7 cellular contexts compared by ENCODE assay signal in genomic region chr3:3927198-3927597, GRCh38.
"Had no signal": no experiment of that assay in that cellular context is flagged by ENCODE, and none has a peak within 500 bp of the region (broad histone marks: within the 10 kb centered on the region; RNA-seq: fewer than 3 reads in every experiment).

No MANE protein-coding gene starts in this region.

- ATAC-seq: HepG2, K562 had no signal

- H3K4me3 Mint-ChIP-seq: IgD-negative memory B cell had no signal

- DNase-seq: IMR-90, KBM-7, KG1 had no signal

- H3K4me3 ChIP-seq: K562 had no signal

- H3K4me1 Mint-ChIP-seq: IgD-negative memory B cell had no signal

- H3K27ac Mint-ChIP-seq: IgD-negative memory B cell had no signal

- H3K27me3 Mint-ChIP-seq: IgD-negative memory B cell had no signal

- H3K27ac ChIP-seq: HL-60 had no signal
